In the genomic region with DNA sequence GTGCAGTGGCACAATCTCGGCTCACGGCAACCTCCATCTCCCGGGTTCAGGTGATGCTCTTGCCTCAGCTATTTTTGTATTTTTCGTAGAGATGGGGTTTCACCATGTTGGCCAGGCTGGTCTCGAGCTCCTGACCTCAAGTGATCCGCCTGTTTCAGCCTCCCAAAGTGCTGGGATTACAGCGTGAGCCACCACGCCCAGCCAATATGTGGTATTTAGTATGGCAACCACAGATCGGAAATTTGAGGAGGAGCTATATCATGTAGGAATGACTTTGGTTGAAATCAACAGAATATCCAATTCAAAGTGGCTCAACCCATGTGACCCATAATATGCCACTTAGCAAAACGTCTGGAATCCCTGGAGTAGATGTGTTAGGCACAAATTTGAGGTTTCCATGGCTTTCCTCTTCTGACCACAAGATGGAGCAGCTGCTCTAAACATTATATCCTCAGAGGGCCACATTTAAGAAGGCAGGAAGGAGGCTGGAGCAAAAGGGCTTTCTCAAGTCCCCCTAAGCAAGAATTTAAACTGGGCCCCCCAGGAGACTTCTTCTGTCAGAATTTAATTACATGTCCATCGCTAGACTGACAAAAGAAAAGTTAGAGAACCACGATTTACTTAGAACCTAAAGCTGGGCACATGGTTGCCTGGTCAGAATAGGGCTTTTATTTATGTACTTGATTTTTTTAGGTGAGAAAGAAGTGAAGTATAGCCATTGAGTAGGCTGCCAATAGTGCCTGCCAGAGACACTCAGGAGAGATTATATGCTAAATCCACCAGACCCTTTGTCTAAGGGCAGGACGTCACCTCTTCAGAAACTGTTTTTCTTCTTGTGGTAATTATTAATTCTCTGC, we compare ENCODE assay signal across 1 cellular context.
TF ChIP-seq lines count a peak whose summit lies in the region.

No MANE protein-coding gene starts in this region.

TF ChIP-seq in HepG2, 621 proteins besides CTCF, POLR2A, EP300 and RAD21 (continued from another document):
- TF ChIP-seq, protein P1, sequence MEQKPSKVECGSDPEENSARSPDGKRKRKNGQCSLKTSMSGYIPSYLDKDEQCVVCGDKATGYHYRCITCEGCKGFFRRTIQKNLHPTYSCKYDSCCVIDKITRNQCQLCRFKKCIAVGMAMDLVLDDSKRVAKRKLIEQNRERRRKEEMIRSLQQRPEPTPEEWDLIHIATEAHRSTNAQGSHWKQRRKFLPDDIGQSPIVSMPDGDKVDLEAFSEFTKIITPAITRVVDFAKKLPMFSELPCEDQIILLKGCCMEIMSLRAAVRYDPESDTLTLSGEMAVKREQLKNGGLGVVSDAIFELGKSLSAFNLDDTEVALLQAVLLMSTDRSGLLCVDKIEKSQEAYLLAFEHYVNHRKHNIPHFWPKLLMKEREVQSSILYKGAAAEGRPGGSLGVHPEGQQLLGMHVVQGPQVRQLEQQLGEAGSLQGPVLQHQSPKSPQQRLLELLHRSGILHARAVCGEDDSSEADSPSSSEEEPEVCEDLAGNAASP (CRISPR knock-in tag; IDR thresholded peaks at IDR 0.05; ENCODE audit: borderline replicate concordance): 0 out of 2 replicates have a peak, but pooled peaks have one; percentile 24
- TF ChIP-seq, protein P2, sequence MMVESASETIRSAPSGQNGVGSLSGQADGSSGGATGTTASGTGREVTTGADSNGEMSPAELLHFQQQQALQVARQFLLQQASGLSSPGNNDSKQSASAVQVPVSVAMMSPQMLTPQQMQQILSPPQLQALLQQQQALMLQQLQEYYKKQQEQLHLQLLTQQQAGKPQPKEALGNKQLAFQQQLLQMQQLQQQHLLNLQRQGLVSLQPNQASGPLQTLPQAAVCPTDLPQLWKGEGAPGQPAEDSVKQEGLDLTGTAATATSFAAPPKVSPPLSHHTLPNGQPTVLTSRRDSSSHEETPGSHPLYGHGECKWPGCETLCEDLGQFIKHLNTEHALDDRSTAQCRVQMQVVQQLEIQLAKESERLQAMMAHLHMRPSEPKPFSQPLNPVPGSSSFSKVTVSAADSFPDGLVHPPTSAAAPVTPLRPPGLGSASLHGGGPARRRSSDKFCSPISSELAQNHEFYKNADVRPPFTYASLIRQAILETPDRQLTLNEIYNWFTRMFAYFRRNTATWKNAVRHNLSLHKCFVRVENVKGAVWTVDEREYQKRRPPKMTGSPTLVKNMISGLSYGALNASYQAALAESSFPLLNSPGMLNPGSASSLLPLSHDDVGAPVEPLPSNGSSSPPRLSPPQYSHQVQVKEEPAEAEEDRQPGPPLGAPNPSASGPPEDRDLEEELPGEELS (CRISPR knock-in tag; IDR thresholded peaks at IDR 0.05): no peak
- TF ChIP-seq ERF (CRISPR knock-in tag; IDR thresholded peaks at IDR 0.05) (0 out of 2 replicates have a peak, but pooled peaks have one; percentile 23), SOX5 (CRISPR knock-in tag; IDR thresholded peaks at IDR 0.05; ENCODE audit: borderline replicate concordance) (0 out of 2 replicates have a peak, but pooled peaks have one; percentile 19), TBP (CRISPR knock-in tag; IDR thresholded peaks at IDR 0.05) (no peak), HNF4G (IDR thresholded peaks at IDR 0.05; ENCODE audit: borderline replicate concordance, low read depth, low read length) (no peak), HNF4G (CRISPR knock-in tag; IDR thresholded peaks at IDR 0.05; ENCODE audit: borderline replicate concordance, low read depth) (no peak), NCOA2 (CRISPR knock-in tag; IDR thresholded peaks at IDR 0.05) (peak; percentile 13; the same call in 1 of the 2 replicates), SMC3 (IDR thresholded peaks at IDR 0.05; ENCODE audit: low read length) (peak; percentile 91), KLF6 (CRISPR knock-in tag; IDR thresholded peaks at IDR 0.05) (no peak), ELF1 (CRISPR knock-in tag; IDR thresholded peaks at IDR 0.05) (peak; percentile 24; the same call in 1 of the 2 replicates), MED1 (CRISPR knock-in tag; IDR thresholded peaks at IDR 0.05) (no peak), ZNF33B (CRISPR knock-in tag; IDR thresholded peaks at IDR 0.05) (0 out of 2 replicates have a peak, but pooled peaks have one; percentile 32), TEAD3 (CRISPR knock-in tag; optimal IDR thresholded peaks at IDR 0.05; ENCODE audit: borderline replicate concordance) (peak; percentile 16), ZNF335 (CRISPR knock-in tag; IDR thresholded peaks at IDR 0.05) (0 out of 2 replicates have a peak, but pooled peaks have one; percentile 25), MEF2D (CRISPR knock-in tag; IDR thresholded peaks at IDR 0.05) (no peak), KLF16 (CRISPR knock-in tag; IDR thresholded peaks at IDR 0.05) (0 out of 4 replicates have a peak, but pooled peaks of 1 of the 2 experiments have one; percentile 27), ZSCAN9 (CRISPR knock-in tag; IDR thresholded peaks at IDR 0.05; ENCODE audit: borderline replicate concordance) (no peak)
- TF ChIP-seq, protein P3, sequence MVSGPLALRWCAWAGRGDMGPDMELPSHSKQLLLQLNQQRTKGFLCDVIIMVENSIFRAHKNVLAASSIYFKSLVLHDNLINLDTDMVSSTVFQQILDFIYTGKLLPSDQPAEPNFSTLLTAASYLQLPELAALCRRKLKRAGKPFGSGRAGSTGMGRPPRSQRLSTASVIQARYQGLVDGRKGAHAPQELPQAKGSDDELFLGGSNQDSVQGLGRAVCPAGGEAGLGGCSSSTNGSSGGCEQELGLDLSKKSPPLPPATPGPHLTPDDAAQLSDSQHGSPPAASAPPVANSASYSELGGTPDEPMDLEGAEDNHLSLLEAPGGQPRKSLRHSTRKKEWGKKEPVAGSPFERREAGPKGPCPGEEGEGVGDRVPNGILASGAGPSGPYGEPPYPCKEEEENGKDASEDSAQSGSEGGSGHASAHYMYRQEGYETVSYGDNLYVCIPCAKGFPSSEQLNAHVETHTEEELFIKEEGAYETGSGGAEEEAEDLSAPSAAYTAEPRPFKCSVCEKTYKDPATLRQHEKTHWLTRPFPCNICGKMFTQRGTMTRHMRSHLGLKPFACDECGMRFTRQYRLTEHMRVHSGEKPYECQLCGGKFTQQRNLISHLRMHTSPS (CRISPR knock-in tag; IDR thresholded peaks at IDR 0.05; ENCODE audit: low read depth): no peak
- TF ChIP-seq, protein P4, sequence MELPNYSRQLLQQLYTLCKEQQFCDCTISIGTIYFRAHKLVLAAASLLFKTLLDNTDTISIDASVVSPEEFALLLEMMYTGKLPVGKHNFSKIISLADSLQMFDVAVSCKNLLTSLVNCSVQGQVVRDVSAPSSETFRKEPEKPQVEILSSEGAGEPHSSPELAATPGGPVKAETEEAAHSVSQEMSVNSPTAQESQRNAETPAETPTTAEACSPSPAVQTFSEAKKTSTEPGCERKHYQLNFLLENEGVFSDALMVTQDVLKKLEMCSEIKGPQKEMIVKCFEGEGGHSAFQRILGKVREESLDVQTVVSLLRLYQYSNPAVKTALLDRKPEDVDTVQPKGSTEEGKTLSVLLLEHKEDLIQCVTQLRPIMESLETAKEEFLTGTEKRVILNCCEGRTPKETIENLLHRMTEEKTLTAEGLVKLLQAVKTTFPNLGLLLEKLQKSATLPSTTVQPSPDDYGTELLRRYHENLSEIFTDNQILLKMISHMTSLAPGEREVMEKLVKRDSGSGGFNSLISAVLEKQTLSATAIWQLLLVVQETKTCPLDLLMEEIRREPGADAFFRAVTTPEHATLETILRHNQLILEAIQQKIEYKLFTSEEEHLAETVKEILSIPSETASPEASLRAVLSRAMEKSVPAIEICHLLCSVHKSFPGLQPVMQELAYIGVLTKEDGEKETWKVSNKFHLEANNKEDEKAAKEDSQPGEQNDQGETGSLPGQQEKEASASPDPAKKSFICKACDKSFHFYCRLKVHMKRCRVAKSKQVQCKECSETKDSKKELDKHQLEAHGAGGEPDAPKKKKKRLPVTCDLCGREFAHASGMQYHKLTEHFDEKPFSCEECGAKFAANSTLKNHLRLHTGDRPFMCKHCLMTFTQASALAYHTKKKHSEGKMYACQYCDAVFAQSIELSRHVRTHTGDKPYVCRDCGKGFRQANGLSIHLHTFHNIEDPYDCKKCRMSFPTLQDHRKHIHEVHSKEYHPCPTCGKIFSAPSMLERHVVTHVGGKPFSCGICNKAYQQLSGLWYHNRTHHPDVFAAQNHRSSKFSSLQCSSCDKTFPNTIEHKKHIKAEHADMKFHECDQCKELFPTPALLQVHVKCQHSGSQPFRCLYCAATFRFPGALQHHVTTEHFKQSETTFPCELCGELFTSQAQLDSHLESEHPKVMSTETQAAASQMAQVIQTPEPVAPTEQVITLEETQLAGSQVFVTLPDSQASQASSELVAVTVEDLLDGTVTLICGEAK (IDR thresholded peaks at IDR 0.05): no peak
- TF ChIP-seq, protein P4 (CRISPR knock-in tag; IDR thresholded peaks at IDR 0.05): no peak
